ENCODE assay signal across 1 cellular context in genomic region chr1:32263744-32264143, GRCh38.
TF ChIP-seq lines count a peak whose summit lies in the region.

No MANE protein-coding gene starts in this region.

TF ChIP-seq in IMR-90, 13 proteins besides CTCF, POLR2A, EP300 and RAD21:
- no peak for TF ChIP-seq CEBPB (IDR thresholded peaks at IDR 0.05; ENCODE audit: low read depth, low read length)
- no peak for TF ChIP-seq SMC3 (IDR thresholded peaks at IDR 0.05; ENCODE audit: low read depth, low read length)
- TF ChIP-seq MAZ (IDR thresholded peaks at IDR 0.05; ENCODE audit: borderline replicate concordance, low read depth, low read length): no peak
- TF ChIP-seq BHLHE40 (IDR thresholded peaks at IDR 0.05; ENCODE audit: low read depth, low read length): no peak
- no peak for TF ChIP-seq ELK1 (IDR thresholded peaks at IDR 0.05; ENCODE audit: borderline replicate concordance, low read depth, low read length)
- TF ChIP-seq NFE2L2 (IDR thresholded peaks at IDR 0.05; ENCODE audit: low read depth, low read length): no peak
- TF ChIP-seq FOS (IDR thresholded peaks at IDR 0.05; ENCODE audit: low read depth, low read length): no peak
- no peak for TF ChIP-seq RFX5 (IDR thresholded peaks at IDR 0.05; ENCODE audit: low read depth, low read length)
- no peak for TF ChIP-seq USF2 (IDR thresholded peaks at IDR 0.05; ENCODE audit: low read depth, low read length)
- no peak for TF ChIP-seq CHD1 (IDR thresholded peaks at IDR 0.05; ENCODE audit: low read depth, low read length)
- no peak for TF ChIP-seq MXI1 (IDR thresholded peaks at IDR 0.05; ENCODE audit: borderline replicate concordance, low read depth, low read length)
- TF ChIP-seq MAFK (IDR thresholded peaks at IDR 0.05; ENCODE audit: low read depth, low read length): no peak
